Comparison of ENCODE assay signal across 8 cellular contexts in the genomic region with DNA sequence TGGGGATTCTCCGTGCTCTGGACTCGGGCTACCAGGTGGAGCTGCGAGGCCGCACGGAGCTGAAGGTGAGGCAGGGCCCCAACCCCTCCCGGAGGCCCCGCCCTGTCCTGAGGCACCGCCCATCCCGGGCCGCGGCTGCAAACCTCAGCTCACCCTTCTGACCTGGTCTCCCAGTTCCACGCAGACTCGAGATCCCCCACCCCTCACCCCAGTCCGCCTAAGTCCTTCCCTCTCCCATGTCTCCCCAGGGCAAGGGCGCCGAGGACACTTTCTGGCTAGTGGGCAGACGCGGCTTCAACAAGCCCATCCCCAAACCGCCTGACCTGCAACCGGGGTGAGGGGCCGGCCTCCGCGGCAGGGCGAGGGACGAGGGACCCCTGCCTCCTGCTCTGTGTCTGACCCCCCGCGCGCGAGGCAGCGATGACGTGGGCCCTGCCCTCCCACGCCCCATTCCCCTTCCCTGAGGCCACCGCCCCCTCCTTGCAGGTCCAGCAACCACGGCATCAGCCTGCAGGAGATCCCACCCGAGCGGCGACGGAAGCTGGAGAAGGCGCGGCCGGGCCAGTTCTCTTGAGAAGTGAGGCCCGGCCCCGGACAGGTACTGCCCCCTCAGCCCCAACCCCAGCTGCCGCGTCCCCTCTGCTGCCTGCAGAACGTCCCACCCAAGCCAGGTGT. TPM values are rescaled to one million over a fixed set of nuclear protein-coding genes. Genes with fewer than 3 reads are reported as not detected.
A peak's percentile ranks its signal among the peaks of the same experiment; 100 is the strongest.
DNase-seq lines count a peak whose midpoint lies in the region; ATAC-seq and TF ChIP-seq lines count a peak whose summit lies in the region.

No MANE protein-coding gene starts in this region.

- H3K36me3 Mint-ChIP-seq in MCF 10A (ENCODE audit: insufficient read depth, unreplicated experiment): peaks cover 7% of the 10 kb centered on the region

- ATAC-seq in right lobe of liver: peak in 3 of 4 donors; percentile 9 to 39 (median 11)
- ATAC-seq in GM21825 (IDR thresholded peaks at IDR 0.05; ENCODE audit: unreplicated experiment): no peak

- POLR2A ChIA-PET in MCF 10A (lab: Yijun Ruan, JAX): interaction anchor here (0.7 to 6.4 kb wide), 10 partner anchors 14 to 175 kb away, joined by 3 to 155 read pairs (median 4); partner anchors contain the start of genes ALOX15B, CNTROB, RNF227 and TRAPPC1

- peak overlapping the region; percentile 31 to 52 (median 43) for H3K4me3 ChIP-seq in right lobe of liver
- H3K4me3 ChIP-seq in stomach smooth muscle (ENCODE audit: low read length in 2 of 2): peak overlapping the region; percentile 16 to 66

- no peaks in the 10 kb centered on the region for H3K27me3 Mint-ChIP-seq in MCF 10A (ENCODE audit: insufficient read depth, unreplicated experiment)

- H3K9me3 Mint-ChIP-seq in MCF 10A (ENCODE audit: unreplicated experiment): no peaks in the 10 kb centered on the region

- CTCF ChIA-PET in MCF 10A (lab: Yijun Ruan, JAX): interaction anchor here (0.8 to 11.4 kb wide), 7 partner anchors 11 to 285 kb away, joined by 3 to 167 read pairs (median 7); partner anchors contain the start of gene ALOX15B

- BruUV-seq in MCF 10A (replicated peaks; lab: Mats Ljungman, UMichigan): no TSS peak

- H3K4me1 ChIP-seq in right lobe of liver (peaks cover 0 to 32% (median 5%) of the 10 kb centered on the region in 4 donors), stomach smooth muscle (ENCODE audit: control insufficient read depth, insufficient read depth, low read length) (peaks cover 16% of the 10 kb centered on the region)

- TF ChIP-seq CTCF in MCF 10A (IDR thresholded peaks at IDR 0.05; ENCODE audit: unreplicated experiment): no peak
- TF ChIP-seq CTCF in right lobe of liver (IDR thresholded peaks at IDR 0.05): no peak

- TF ChIP-seq POLR2A in right lobe of liver (IDR thresholded peaks at IDR 0.05): no peak

- H3K27ac Mint-ChIP-seq in MCF 10A (ENCODE audit: low read depth, unreplicated experiment): peak overlapping the region; percentile 95

- peak overlapping the region; percentile 51 for H3K4me3 Mint-ChIP-seq in MCF 10A (ENCODE audit: unreplicated experiment)

- no peaks in the 10 kb centered on the region for H3K27me3 ChIP-seq in right lobe of liver
- peaks cover 24 to 28% of the 10 kb centered on the region in 2 donors for H3K27me3 ChIP-seq in stomach smooth muscle (ENCODE audit: control insufficient read depth in 1 of 2, insufficient read depth in 2 of 2, low read length in 2 of 2)

- intact Hi-C loops in MCF 10A (cut with micrococcal nuclease) (loop anchor here (1.0 kb wide), 2 partner anchors 25 to 41 kb away; no protein-coding TSS in a partner anchor), right lobe of liver (cut with DNase I) (no loop called here)

- H3K9me3 ChIP-seq in right lobe of liver (no peaks in the 10 kb centered on the region), stomach smooth muscle (ENCODE audit: control insufficient read depth in 2 of 2, low read length in 2 of 2) (no peaks in the 10 kb centered on the region)

- H3K4me1 Mint-ChIP-seq in MCF 10A (ENCODE audit: insufficient read depth, unreplicated experiment): peaks cover 40% of the 10 kb centered on the region

- H3K27ac ChIP-seq in right lobe of liver (peak overlapping the region in 1 of 3 donors; percentile 79), stomach smooth muscle (ENCODE audit: low read length) (no peak overlapping the region)

- no peak overlapping the region for H3K9ac ChIP-seq in stomach smooth muscle (ENCODE audit: low read length in 2 of 2)

- H3K36me3 ChIP-seq in right lobe of liver (no peaks in the 10 kb centered on the region), stomach smooth muscle (ENCODE audit: control insufficient read depth in 2 of 2, insufficient read depth in 2 of 2, low read length in 2 of 2) (no peaks in the 10 kb centered on the region)

- DNase-seq in NCI-H2227 (lab: John Stamatoyannopoulos, UW; ENCODE audit: unreplicated experiment): peak; percentile 17
- DNase-seq in NCI-H2227 treated with DMSO at 0.1 percent for 48 hours (lab: John Stamatoyannopoulos, UW): no peak
- DNase-seq in MCF 10A (ENCODE audit: unreplicated experiment): no peak
- peak in 2 of 3 donors; percentile 44 to 54 for DNase-seq in right lobe of liver
- no peak for DNase-seq in midbrain (lab: John Stamatoyannopoulos, UW)
- no peak for DNase-seq in GF-D8 (lab: John Stamatoyannopoulos, UW)

- 2% methylated on average over 13 of the region's 46 CpGs for WGBS in right lobe of liver (ENCODE audit: insufficient coverage, low coverage, low lambda C conversion rate, missing lambda C conversion rate)

RNA-seq across cellular contexts. Expression of gene GUCY2D, which starts 13.7 kb away (rescaled TPM):
- total RNA-seq in MCF 10A (2022) (not detected in 2 replicates), right lobe of liver (under 1 TPM in 1 of 6 experiments, not detected in 5; 0.33 TPM)

RNA-seq across cellular contexts. Expression of gene ALOX15B, which starts 22.8 kb away (rescaled TPM):
- 18.5 and 27.6 TPM in 2 replicates for total RNA-seq in MCF 10A (2022)
- 1 to 10 TPM in 2 of 6 experiments, under 1 TPM in 4; 0.22 to 2.2 (median 0.72) TPM for total RNA-seq in right lobe of liver

Comparison
In these comparisons a context has a peak if more than half of its experiments do, and no peak if none do; other contexts are left out.
1. DNase-seq: peak in NCI-H2227 (single experiment) and right lobe of liver (2 of 3); none in NCI-H2227 treated with DMSO at 0.1 percent for 48 hours (single experiment), MCF 10A (single experiment), midbrain (single experiment) and GF-D8 (single experiment).